Comparison of ENCODE assay signal across 16 cellular contexts in the genomic region with DNA sequence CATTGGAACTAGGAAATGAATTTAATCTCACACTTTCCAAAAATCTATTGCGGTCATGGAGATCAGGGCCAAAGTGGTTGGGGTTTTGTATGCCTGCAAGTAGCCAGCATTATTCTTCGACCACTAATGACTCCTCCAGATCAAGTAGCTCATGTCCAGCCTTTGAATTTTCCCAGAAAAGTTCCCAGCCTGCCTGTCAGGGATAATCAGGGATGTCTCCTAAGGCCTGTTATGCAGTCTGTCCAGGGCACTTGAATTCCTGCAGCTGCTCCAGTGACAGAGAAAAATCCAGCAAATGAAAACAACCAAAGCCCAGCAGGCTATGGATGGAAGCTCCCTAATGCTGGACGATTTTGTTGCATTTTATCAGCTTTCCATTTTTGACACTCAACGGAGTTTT.
DNase-seq lines count a peak whose midpoint lies in the region; ATAC-seq and TF ChIP-seq lines count a peak whose summit lies in the region.
"Had no signal": no experiment of that assay in that cellular context is flagged by ENCODE, and none has a peak within 500 bp of the region (broad histone marks: within the 10 kb centered on the region; RNA-seq: fewer than 3 reads in every experiment).

No MANE protein-coding gene starts in this region.

- H3K36me3 ChIP-seq in right atrium auricular region (peaks cover 5% of the 10 kb centered on the region), neural progenitor cell (no peaks in the 10 kb centered on the region)
- H3K36me3 ChIP-seq: BLaER1 treated with 17β-estradiol and CSF1 and Interleukin-3, amounts not matched to agents 10 nM and 100 nM had no signal

- ATAC-seq in Right ventricle myocardium superior (ENCODE audit: poor library complexity) (peak; percentile 83), left ventricle myocardium superior (peak; percentile 88), GM18870 (IDR thresholded peaks at IDR 0.05; ENCODE audit: unreplicated experiment) (no peak)
- ATAC-seq: HepG2, Panc1 had no signal

- H3K4me1 ChIP-seq in right atrium auricular region (peaks cover 0 to 22% of the 10 kb centered on the region in 2 donors), neural progenitor cell (no peaks in the 10 kb centered on the region)
- H3K4me1 ChIP-seq: BLaER1 treated with 17β-estradiol and CSF1 and Interleukin-3, amounts not matched to agents 10 nM and 100 nM had no signal

- H3F3A ChIP-seq in neural progenitor cell (ENCODE audit: low read depth): no peaks in the 10 kb centered on the region

- H3K27ac ChIP-seq in right atrium auricular region (peak overlapping the region in 1 of 2 donors; percentile 27), neural progenitor cell (no peak overlapping the region)
- H3K27ac ChIP-seq: BLaER1 treated with 17β-estradiol and CSF1 and Interleukin-3, amounts not matched to agents 10 nM and 100 nM had no signal

- intact Hi-C loops in Right ventricle myocardium superior (cut with DNase I) (no loop called here), left ventricle myocardium superior (cut with micrococcal nuclease) (no loop called here)

- no peak for DNase-seq in Right ventricle myocardium superior
- DNase-seq in right atrium auricular region (ENCODE audit: low spot score): no peak
- DNase-seq in left ventricle myocardium superior: no peak
- peak; percentile 12 for DNase-seq in neural progenitor cell (ENCODE audit: low spot score)
- no peak for DNase-seq in iPS-NIHi7 (ENCODE audit: extremely low spot score)
- DNase-seq in foreskin melanocyte: no peak
- no peak for DNase-seq in LoVo (ENCODE audit: low spot score)
- DNase-seq: MM.1S, NCI-H1105 treated with DMSO at 0.1 percent for 48 hours, NCI-H187, NCI-H774, SHP77 had no signal

- H2AFZ ChIP-seq in neural progenitor cell (replicated peaks): no peak overlapping the region

- no peaks in the 10 kb centered on the region for H3K79me2 ChIP-seq in neural progenitor cell (ENCODE audit: low read depth)

- H3K27ac Mint-ChIP-seq in neural progenitor cell: no peak overlapping the region

- H3K36me3 Mint-ChIP-seq in neural progenitor cell: no peaks in the 10 kb centered on the region

- H3K4me1 Mint-ChIP-seq in neural progenitor cell: peaks cover 4% of the 10 kb centered on the region

- no peaks in the 10 kb centered on the region for H3K27me3 Mint-ChIP-seq in neural progenitor cell (ENCODE audit: insufficient read depth, low read depth)

- H3K4me2 ChIP-seq in neural progenitor cell: no peak overlapping the region
- H3K4me2 ChIP-seq: BLaER1 treated with 17β-estradiol and CSF1 and Interleukin-3, amounts not matched to agents 10 nM and 100 nM had no signal

- TF ChIP-seq CTCF in right atrium auricular region (IDR thresholded peaks at IDR 0.05) (no peak), neural progenitor cell (IDR thresholded peaks at IDR 0.05) (no peak)

- no peaks in the 10 kb centered on the region for H4K20me1 ChIP-seq in neural progenitor cell (ENCODE audit: low read depth)
- H4K20me1 ChIP-seq: BLaER1 treated with 17β-estradiol and CSF1 and Interleukin-3, amounts not matched to agents 10 nM and 100 nM had no signal

- H3K9me3 Mint-ChIP-seq in neural progenitor cell: no peaks in the 10 kb centered on the region

- no peak overlapping the region for H3K9ac ChIP-seq in neural progenitor cell
- H3K9ac ChIP-seq: BLaER1 treated with 17β-estradiol and CSF1 and Interleukin-3, amounts not matched to agents 10 nM and 100 nM had no signal

- H3K27me3 ChIP-seq in right atrium auricular region: no peaks in the 10 kb centered on the region
- H3K27me3 ChIP-seq in neural progenitor cell: no peaks in the 10 kb centered on the region
- H3K27me3 ChIP-seq: BLaER1 treated with 17β-estradiol and CSF1 and Interleukin-3, amounts not matched to agents 10 nM and 100 nM had no signal

- H3K4me3 ChIP-seq in right atrium auricular region (no peak overlapping the region), neural progenitor cell (no peak overlapping the region)
- H3K4me3 ChIP-seq: BLaER1 treated with 17β-estradiol and CSF1 and Interleukin-3, amounts not matched to agents 10 nM and 100 nM had no signal

- H3K4me3 Mint-ChIP-seq in neural progenitor cell: no peak overlapping the region

- no peaks in the 10 kb centered on the region for H3K9me3 ChIP-seq in right atrium auricular region
- no peaks in the 10 kb centered on the region for H3K9me3 ChIP-seq in neural progenitor cell (ENCODE audit: low read depth)
- H3K9me3 ChIP-seq: BLaER1 treated with 17β-estradiol and CSF1 and Interleukin-3, amounts not matched to agents 10 nM and 100 nM had no signal
